Comparison of ENCODE assay signal across 8 cellular contexts in the genomic region with DNA sequence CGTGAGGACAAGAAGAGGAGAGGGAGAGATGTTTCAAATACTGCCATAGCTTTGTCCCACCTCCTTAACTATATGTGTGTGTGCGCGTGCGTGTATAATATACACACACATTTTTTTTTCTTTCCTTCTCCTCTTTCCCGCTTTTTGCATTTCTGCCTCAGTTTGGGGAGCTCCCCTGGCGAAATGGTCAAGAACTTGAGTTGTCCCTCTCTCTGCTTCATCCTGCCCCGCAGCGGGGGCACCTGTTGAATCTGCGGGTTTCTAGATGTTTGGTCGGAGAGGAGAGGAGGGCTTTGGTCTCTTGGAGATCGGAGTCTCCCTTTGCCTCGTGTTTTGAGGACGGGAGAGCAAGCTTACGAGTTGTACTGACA. TPM values are rescaled to one million over a fixed set of nuclear protein-coding genes. Genes with fewer than 3 reads are reported as not detected.
A peak's percentile ranks its signal among the peaks of the same experiment; 100 is the strongest.
DNase-seq lines count a peak whose midpoint lies in the region; ATAC-seq and TF ChIP-seq lines count a peak whose summit lies in the region.

No MANE protein-coding gene starts in this region.

- H3K9me3 ChIP-seq in Peyer's patch (peaks cover 0 to 3% (median 0%) of the 10 kb centered on the region in 4 donors), right lobe of liver (no peaks in the 10 kb centered on the region), thoracic aorta (no peaks in the 10 kb centered on the region)

- peak overlapping the region; percentile 77 for H3K4me3 Mint-ChIP-seq in Calu3 (ENCODE audit: low read depth, unreplicated experiment)

- CTCF ChIA-PET in Calu3 (lab: Charles Lee): no interaction called here

- TF ChIP-seq POLR2A in Peyer's patch (IDR thresholded peaks at IDR 0.05): no peak
- TF ChIP-seq POLR2A in right lobe of liver (IDR thresholded peaks at IDR 0.05): no peak

- TF ChIP-seq CTCF in Calu3 (IDR thresholded peaks at IDR 0.05; ENCODE audit: unreplicated experiment) (no peak), Peyer's patch (IDR thresholded peaks at IDR 0.05) (no peak), choroid plexus epithelial cell (conservative IDR thresholded peaks at IDR 0.05; ENCODE audit: low read depth, low read length) (no peak), right lobe of liver (IDR thresholded peaks at IDR 0.05) (no peak), thoracic aorta (IDR thresholded peaks at IDR 0.05) (no peak)

- peak overlapping the region; percentile 70 to 82 (median 75) for H3K4me3 ChIP-seq in Peyer's patch
- H3K4me3 ChIP-seq in choroid plexus epithelial cell (ENCODE audit: low read depth, low read length): peak overlapping the region; percentile 88
- peak overlapping the region; percentile 84 to 91 (median 85) for H3K4me3 ChIP-seq in right lobe of liver
- H3K4me3 ChIP-seq in thoracic aorta: peak overlapping the region; percentile 83

- H3K36me3 ChIP-seq in Peyer's patch (peaks cover 0 to 19% (median 0%) of the 10 kb centered on the region in 3 donors), right lobe of liver (peaks cover 0 to 27% (median 10%) of the 10 kb centered on the region in 4 donors), thoracic aorta (peaks cover 5% of the 10 kb centered on the region)

- peaks cover 37% of the 10 kb centered on the region for H3K4me1 Mint-ChIP-seq in Calu3 (ENCODE audit: low read depth, unreplicated experiment)

- H3K27ac Mint-ChIP-seq in Calu3 (ENCODE audit: unreplicated experiment): peak overlapping the region; percentile 22

- H3K27ac ChIP-seq in Peyer's patch (peak overlapping the region; percentile 66 to 87 (median 80)), right lobe of liver (peak overlapping the region; percentile 83), thoracic aorta (peak overlapping the region; percentile 44 to 58)

- no TSS peak for BruUV-seq in Calu3 (replicated peaks; lab: Mats Ljungman, UMichigan)

- H3K4me1 ChIP-seq in Peyer's patch (no peaks in the 10 kb centered on the region), right lobe of liver (peaks cover 0 to 27% (median 10%) of the 10 kb centered on the region in 4 donors), thoracic aorta (ENCODE audit: control insufficient read depth in 1 of 2, low read depth in 2 of 2) (peaks cover 0 to 15% of the 10 kb centered on the region in 2 donors)

- intact Hi-C loops in Calu3 (cut with micrococcal nuclease; ENCODE audit: unreplicated experiment) (no loop called here), right lobe of liver (cut with DNase I) (no loop called here)

- H3K27me3 ChIP-seq in Peyer's patch (no peaks in the 10 kb centered on the region), right lobe of liver (no peaks in the 10 kb centered on the region), thoracic aorta (replicated peaks; ENCODE audit: insufficient read depth) (no peaks in the 10 kb centered on the region)

- no peaks in the 10 kb centered on the region for H3K27me3 Mint-ChIP-seq in Calu3 (ENCODE audit: unreplicated experiment)

- H3K36me3 Mint-ChIP-seq in Calu3 (ENCODE audit: insufficient read depth, unreplicated experiment): peaks cover 22% of the 10 kb centered on the region

- peak; percentile 35 for ATAC-seq in GM19351 (IDR thresholded peaks at IDR 0.05; ENCODE audit: unreplicated experiment)
- ATAC-seq in HG03460 (IDR thresholded peaks at IDR 0.05; ENCODE audit: unreplicated experiment): peak; percentile 33
- peak; percentile 8 to 18 (median 13) for ATAC-seq in right lobe of liver
- ATAC-seq in thoracic aorta (ENCODE audit: insufficient number of reproducible peaks, low FRiP score, low read depth): no peak

- WGBS in right lobe of liver (ENCODE audit: insufficient coverage, low coverage, low lambda C conversion rate, missing lambda C conversion rate): 2% methylated on average over 11 of the region's 14 CpGs

- DNase-seq in Calu3 (peak; percentile 32), Peyer's patch (no peak), choroid plexus epithelial cell (ENCODE audit: low read depth) (peak; percentile 49), right lobe of liver (no peak), thoracic aorta (ENCODE audit: low spot score) (no peak), H4 (ENCODE audit: low spot score) (no peak)

- H3K9me3 Mint-ChIP-seq in Calu3 (ENCODE audit: low read depth, unreplicated experiment): peaks cover 9% of the 10 kb centered on the region

RNA-seq across cellular contexts. Expression of a gene that starts 0.5 kb away (rescaled TPM):
- total RNA-seq in Calu3 (2022) (36.0 and 40.0 TPM in 2 replicates), Peyer's patch (10 to 100 TPM; 14.0 to 67.1 (median 33.9) TPM), right lobe of liver (100 to 1,000 TPM in 1 of 6 experiments, 10 to 100 TPM in 5; 80.3 to 125 (median 85.3) TPM), thoracic aorta (10 to 100 TPM; 12.8 to 14.4 TPM)
- 34.7 and 36.1 TPM in 2 replicates for total RNA-seq in H4 (2014; rRNA removed; shearing (Covaris generic))

Comparison
In these comparisons a context has a peak if more than half of its experiments do, and no peak if none do; other contexts are left out.
1. DNase-seq: peak in Calu3 (single experiment) and choroid plexus epithelial cell (single experiment); none in Peyer's patch (0 of 3), right lobe of liver (0 of 3), thoracic aorta (single experiment) and H4 (single experiment).
2. Peak in every context shown above with its lines, with median percentiles within 50 percentile points of each other: H3K27ac ChIP-seq and H3K4me3 ChIP-seq.